ENCODE assay signal across 11 cellular contexts in the genomic region with DNA sequence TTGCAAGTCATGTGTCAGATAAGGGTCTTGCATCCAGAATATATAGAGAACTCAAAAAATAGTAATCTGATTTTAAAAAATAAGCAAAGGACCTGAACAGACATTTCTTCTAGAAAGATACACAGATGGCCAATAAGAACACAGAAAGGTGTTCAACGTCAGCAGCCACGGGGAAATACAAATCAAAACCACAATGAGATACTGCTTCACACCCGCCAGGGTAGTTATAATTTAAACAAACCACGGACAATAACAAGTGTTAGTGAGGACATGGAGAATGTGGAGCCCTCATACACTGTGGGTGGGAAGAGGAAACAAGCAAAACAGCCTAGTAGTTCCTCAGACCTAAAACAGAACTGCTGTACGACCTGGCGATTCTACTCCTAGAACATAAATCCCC. TPM values are rescaled to one million over a fixed set of nuclear protein-coding genes. Genes with fewer than 3 reads are reported as not detected.
DNase-seq lines count a peak whose midpoint lies in the region; ATAC-seq, FAIRE-seq and TF ChIP-seq lines count a peak whose summit lies in the region.
"Had no signal": no experiment of that assay in that cellular context is flagged by ENCODE, and none has a peak within 500 bp of the region (broad histone marks: within the 10 kb centered on the region; RNA-seq: fewer than 3 reads in every experiment).

No MANE protein-coding gene starts in this region.

- H3K4me1 Mint-ChIP-seq in activated naive CD8-positive, alpha-beta T cell (ENCODE audit: low read depth), result peaks cover 15% of the 10 kb centered on the region
- H3K4me1 Mint-ChIP-seq in naive thymus-derived CD4-positive, alpha-beta T cell, result peaks cover 0 to 21% (median 13%) of the 10 kb centered on the region in 7 donors

- no peak overlapping the region for H3K4me3 ChIP-seq in naive thymus-derived CD4-positive, alpha-beta T cell (ENCODE audit: low read length)
- no peak overlapping the region for H3K4me3 ChIP-seq in lower leg skin (ENCODE audit: low read depth, poor library complexity, severe bottlenecking)
- H3K4me3 ChIP-seq: breast epithelium had no signal

- H3K9me3 ChIP-seq in naive thymus-derived CD4-positive, alpha-beta T cell (ENCODE audit: control insufficient read depth in 2 of 3, low read length in 3 of 3), result no peaks in the 10 kb centered on the region
- H3K9me3 ChIP-seq: breast epithelium had no signal

- H3K4me1 ChIP-seq in naive thymus-derived CD4-positive, alpha-beta T cell (ENCODE audit: control insufficient read depth in 2 of 2, insufficient read depth in 2 of 2, low read length in 2 of 2), result peaks cover 0 to 23% of the 10 kb centered on the region in 2 donors
- H3K4me1 ChIP-seq: breast epithelium had no signal

- peaks cover 2% of the 10 kb centered on the region for H3K27me3 Mint-ChIP-seq in activated naive CD8-positive, alpha-beta T cell
- peaks cover 0 to 13% (median 5%) of the 10 kb centered on the region in 5 donors for H3K27me3 Mint-ChIP-seq in naive thymus-derived CD4-positive, alpha-beta T cell

- CTCF ChIA-PET in naive thymus-derived CD4-positive, alpha-beta T cell (lab: Charles Lee), result no interaction called here

- no peak for TF ChIP-seq POLR2A in lower leg skin (IDR thresholded peaks at IDR 0.05)

- no peaks in the 10 kb centered on the region for H3K36me3 Mint-ChIP-seq in activated naive CD8-positive, alpha-beta T cell
- no peaks in the 10 kb centered on the region for H3K36me3 Mint-ChIP-seq in naive thymus-derived CD4-positive, alpha-beta T cell

- DNase-seq in Caki2 (ENCODE audit: low read depth) (peak; percentile 29), HK-2 (ENCODE audit: unreplicated experiment) (peak; percentile 23), NCI-H2171 treated with DMSO at 0.1 percent for 48 hours (lab: John Stamatoyannopoulos, UW) (no peak), lower leg skin (ENCODE audit: low spot score in 2 of 2) (no peak), urothelium cell line (ENCODE audit: low spot score) (no peak)
- DNase-seq in naive thymus-derived CD4-positive, alpha-beta T cell, result peak in 7 of 9 donors; percentile 26 to 59 (median 43)
- DNase-seq: DMS79, NCI-H187 had no signal

- in situ Hi-C loops in Caki2 (cut with HindIII; ENCODE audit: low pct_unique_long_range_greater_than_20kb, low sequenced_read_pairs), result no loop called here

- ATAC-seq in naive thymus-derived CD4-positive, alpha-beta T cell, result peak; percentile 89
- no peak for ATAC-seq in HG02798 (IDR thresholded peaks at IDR 0.05; ENCODE audit: poor library complexity, unreplicated experiment)

- intact Hi-C loops in naive thymus-derived CD4-positive, alpha-beta T cell (cut with micrococcal nuclease), result loop anchor here in 1 of 2 donors (2.0 kb wide), 2 partner anchors 35 to 157 kb away; no protein-coding TSS in a partner anchor
- intact Hi-C loops in lower leg skin (cut with DNase I; ENCODE audit: low total_unique reads), result no loop called here

- POLR2A ChIA-PET in naive thymus-derived CD4-positive, alpha-beta T cell (lab: Charles Lee), result no interaction called here

- no peak for TF ChIP-seq CTCF in lower leg skin (IDR thresholded peaks at IDR 0.05)

- H3K27me3 ChIP-seq in naive thymus-derived CD4-positive, alpha-beta T cell (ENCODE audit: control insufficient read depth in 2 of 2, insufficient read depth in 2 of 2, low read length in 2 of 2), result no peaks in the 10 kb centered on the region

- H3K27ac Mint-ChIP-seq in activated naive CD8-positive, alpha-beta T cell, result peak overlapping the region; percentile 79
- H3K27ac Mint-ChIP-seq in naive thymus-derived CD4-positive, alpha-beta T cell, result peak overlapping the region; percentile 52 to 90 (median 76)

- no peak for FAIRE-seq in urothelium cell line (lab: Jason Lieb, UNC)

- WGBS in lower leg skin, 2 donors, result 73 to 76% methylated on average over 6 of the region's 6 CpGs

- peak overlapping the region; percentile 46 for H3K4me3 Mint-ChIP-seq in activated naive CD8-positive, alpha-beta T cell
- H3K4me3 Mint-ChIP-seq in naive thymus-derived CD4-positive, alpha-beta T cell, result peak overlapping the region in 2 of 10 donors; percentile 14 to 36

- H3K36me3 ChIP-seq in naive thymus-derived CD4-positive, alpha-beta T cell (ENCODE audit: control insufficient read depth in 2 of 3, insufficient read depth in 3 of 3, low read length in 3 of 3), result no peaks in the 10 kb centered on the region
- H3K36me3 ChIP-seq: breast epithelium had no signal

- no peaks in the 10 kb centered on the region for H3K9me3 Mint-ChIP-seq in activated naive CD8-positive, alpha-beta T cell (ENCODE audit: low read depth)
- no peaks in the 10 kb centered on the region for H3K9me3 Mint-ChIP-seq in naive thymus-derived CD4-positive, alpha-beta T cell

- H3K27ac ChIP-seq in naive thymus-derived CD4-positive, alpha-beta T cell (ENCODE audit: low read depth, low read length), result no peak overlapping the region
- H3K27ac ChIP-seq: breast epithelium had no signal

RNA-seq across cellular contexts. Expression of a gene that starts 26.6 kb away (rescaled TPM):
- 48.5 and 100 TPM in 2 replicates for total RNA-seq in Caki2 (2014; rRNA removed; shearing (Covaris generic); ENCODE audit: low replicate concordance)
- 100 to 1,000 TPM in 3 of 5 experiments, 10 to 100 TPM in 2; 86.2 to 136 (median 107) TPM for total RNA-seq in naive thymus-derived CD4-positive, alpha-beta T cell
- 100 to 1,000 TPM in 1 of 2 donors, 10 to 100 TPM in 1; 89.9 to 118 TPM for polyA plus RNA-seq in naive thymus-derived CD4-positive, alpha-beta T cell
- 100 to 1,000 TPM; 182 to 344 (median 221) TPM for total RNA-seq in lower leg skin

RNA-seq across cellular contexts. Expression of a gene that starts 31.4 kb away (rescaled TPM):
- total RNA-seq in Caki2 (2014; rRNA removed; shearing (Covaris generic); ENCODE audit: low replicate concordance), result not detected in 2 replicates
- total RNA-seq in naive thymus-derived CD4-positive, alpha-beta T cell, result 1 to 10 TPM in 2 of 5 experiments, under 1 TPM in 3; 0.36 to 1.5 (median 0.95) TPM
- under 1 TPM in 1 of 2 donors, not detected in 1; 0.58 TPM for polyA plus RNA-seq in naive thymus-derived CD4-positive, alpha-beta T cell
- total RNA-seq in lower leg skin, result 1 to 10 TPM in 1 of 4 donors, under 1 TPM in 2, not detected in 1; 0.08 to 1.5 (median 0.69) TPM

RNA-seq across cellular contexts. Expression of a gene that starts 57.5 kb away (rescaled TPM):
- total RNA-seq in Caki2 (2014; rRNA removed; shearing (Covaris generic); ENCODE audit: low replicate concordance), result 4.7 and 4.8 TPM in 2 replicates
- 1 to 10 TPM; 5.1 to 9.2 (median 6.7) TPM for total RNA-seq in naive thymus-derived CD4-positive, alpha-beta T cell
- polyA plus RNA-seq in naive thymus-derived CD4-positive, alpha-beta T cell, result 1 to 10 TPM; 4.4 to 8.1 TPM
- 1 to 10 TPM; 3.5 to 9.0 (median 5.9) TPM for total RNA-seq in lower leg skin

Comparison
In these comparisons a context has a peak if more than half of its experiments do, and no peak if none do; other contexts are left out.
1. DNase-seq: peak in Caki2 (single experiment), HK-2 (single experiment) and naive thymus-derived CD4-positive, alpha-beta T cell (7 of 9); none in NCI-H2171 treated with DMSO at 0.1 percent for 48 hours (single experiment), lower leg skin (0 of 2) and urothelium cell line (single experiment).